In genomic region chr3:129278970-129279906, GRCh38 we compare ENCODE assay signal across 2 cellular contexts.
A peak's percentile ranks its signal among the peaks of the same experiment; 100 is the strongest.
TF ChIP-seq lines count a peak whose summit lies in the region.

No MANE protein-coding gene starts in this region.

TF ChIP-seq in A549, 52 proteins besides CTCF, POLR2A, EP300 and RAD21:
- TF ChIP-seq MAZ (IDR thresholded peaks at IDR 0.05; ENCODE audit: borderline replicate concordance, low read depth, low read length): no peak
- peak in 1 of 2 experiments; percentile 45; a peak in 1 of 5 replicates for TF ChIP-seq JUN (IDR thresholded peaks at IDR 0.05)
- TF ChIP-seq PHF8 (IDR thresholded peaks at IDR 0.05; ENCODE audit: borderline replicate concordance, low read depth): peak; percentile 72
TF ChIP-seq in A549: peak in this region for 2.

TF ChIP-seq in H1, 55 proteins besides CTCF, POLR2A, EP300 and RAD21:
- TF ChIP-seq ASH2L (IDR thresholded peaks at IDR 0.05; ENCODE audit: low read length) (peak; percentile 56), HDAC6 (IDR thresholded peaks at IDR 0.05; ENCODE audit: low read depth, low read length) (no peak), RFX5 (IDR thresholded peaks at IDR 0.05; ENCODE audit: borderline replicate concordance, low read depth, low read length) (no peak), POU5F1 (IDR thresholded peaks at IDR 0.05; ENCODE audit: low read depth, low read length) (no peak), RNF2 (IDR thresholded peaks at IDR 0.05; ENCODE audit: borderline replicate concordance, low read depth, low read length, missing control alignments, poor library complexity, severe bottlenecking) (no peak), TBP (IDR thresholded peaks at IDR 0.05; ENCODE audit: low read depth, low read length) (no peak), GTF2F1 (IDR thresholded peaks at IDR 0.05; ENCODE audit: borderline replicate concordance, low read depth, low read length) (no peak), BACH1 (IDR thresholded peaks at IDR 0.05; ENCODE audit: low read length) (no peak), USF2 (IDR thresholded peaks at IDR 0.05; ENCODE audit: low read length) (no peak), JUND (IDR thresholded peaks at IDR 0.05; ENCODE audit: low read length) (no peak), CTBP2 (IDR thresholded peaks at IDR 0.05; ENCODE audit: borderline replicate concordance, insufficient read depth, insufficient read length, low read length) (no peak), TAF1 (IDR thresholded peaks at IDR 0.05; ENCODE audit: low read depth, low read length) (no peak; the same call in 1 of the 2 replicates), TCF12 (IDR thresholded peaks at IDR 0.05; ENCODE audit: low read depth, low read length) (no peak), CREB1 (IDR thresholded peaks at IDR 0.05) (no peak), CHD2 (IDR thresholded peaks at IDR 0.05; ENCODE audit: low read length) (no peak; the same call in 1 of the 2 replicates), KDM4A (IDR thresholded peaks at IDR 0.05; ENCODE audit: low read depth, low read length, severe bottlenecking) (peak; percentile 80), KDM1A (IDR thresholded peaks at IDR 0.05; ENCODE audit: borderline replicate concordance, low read length) (no peak), GABPA (IDR thresholded peaks at IDR 0.05; ENCODE audit: borderline replicate concordance, insufficient read depth, low read length) (no peak; the same call in 1 of the 2 replicates), SAP30 (IDR thresholded peaks at IDR 0.05; ENCODE audit: insufficient read depth, insufficient replicate concordance, low read length) (peak; percentile 79), EZH2 (IDR thresholded peaks at IDR 0.05; ENCODE audit: low read depth, low read length, severe bottlenecking) (no peak), CBX8 (IDR thresholded peaks at IDR 0.05; ENCODE audit: borderline replicate concordance, low read depth, low read length) (no peak), JUN (IDR thresholded peaks at IDR 0.05; ENCODE audit: low read depth, low read length) (no peak), SRF (IDR thresholded peaks at IDR 0.05; ENCODE audit: low read depth, low read length) (no peak), CEBPB (IDR thresholded peaks at IDR 0.05; ENCODE audit: low read depth, low read length) (no peak), E2F6 (IDR thresholded peaks at IDR 0.05) (no peak), MAFK (IDR thresholded peaks at IDR 0.05; ENCODE audit: low read depth, low read length) (no peak), SUZ12 (IDR thresholded peaks at IDR 0.05; ENCODE audit: low read length) (no peak), TAF7 (optimal IDR thresholded peaks at IDR 0.05; ENCODE audit: borderline replicate concordance, low read depth, low read length) (no peak), NANOG (IDR thresholded peaks at IDR 0.05; ENCODE audit: insufficient read depth, low read depth, low read length, poor library complexity, severe bottlenecking) (no peak), SIN3A (conservative IDR thresholded peaks at IDR 0.05 in 1 of 2, IDR thresholded peaks at IDR 0.05 in 1 of 2; ENCODE audit: low read depth in 1 of 2, low read length in 2 of 2) (peak in 1 of 2 experiments; percentile 56; a peak in 2 of 4 replicates), RBBP5 (IDR thresholded peaks at IDR 0.05; ENCODE audit: borderline replicate concordance, low read depth, low read length) (no peak; the same call in 1 of the 2 replicates), TEAD4 (IDR thresholded peaks at IDR 0.05; ENCODE audit: low read depth, low read length) (no peak), CHD1 (IDR thresholded peaks at IDR 0.05; ENCODE audit: low read depth, low read length) (no peak), BRCA1 (IDR thresholded peaks at IDR 0.05; ENCODE audit: low read depth, low read length) (no peak), RXRA (IDR thresholded peaks at IDR 0.05; ENCODE audit: insufficient read depth, low read depth, low read length) (no peak), BCL11A (IDR thresholded peaks at IDR 0.05; ENCODE audit: low read depth in 2 of 2, low read length in 2 of 2) (no peak), CBX5 (IDR thresholded peaks at IDR 0.05; ENCODE audit: low read depth, low read length) (no peak), HDAC2 (IDR thresholded peaks at IDR 0.05; ENCODE audit: borderline replicate concordance in 1 of 2, low read depth in 2 of 2, low read length in 2 of 2) (0 out of 4 replicates have a peak, but pooled peaks have one; percentile 21 to 38), YY1 (IDR thresholded peaks at IDR 0.05; ENCODE audit: low read depth, low read length) (no peak), KDM5A (IDR thresholded peaks at IDR 0.05; ENCODE audit: low read length) (no peak), ZNF274 (IDR thresholded peaks at IDR 0.05; ENCODE audit: borderline replicate concordance, extremely low read depth, low read length) (no peak), SP4 (IDR thresholded peaks at IDR 0.05; ENCODE audit: low read length) (no peak), SP1 (IDR thresholded peaks at IDR 0.05; ENCODE audit: low read depth, low read length) (0 out of 2 replicates have a peak, but pooled peaks have one; percentile 36), SP2 (IDR thresholded peaks at IDR 0.05; ENCODE audit: low read length) (no peak), ATF2 (IDR thresholded peaks at IDR 0.05; ENCODE audit: low read length) (no peak), POLR2AphosphoS5 (IDR thresholded peaks at IDR 0.05; ENCODE audit: low read depth, low read length) (peak; percentile 26; the same call in 1 of the 2 replicates), ATF3 (IDR thresholded peaks at IDR 0.05; ENCODE audit: insufficient read depth, low read depth, low read length) (no peak), EGR1 (IDR thresholded peaks at IDR 0.05; ENCODE audit: borderline replicate concordance, low read depth, low read length) (peak; percentile 67; the same call in 1 of the 2 replicates), PHF8 (conservative IDR thresholded peaks at IDR 0.05; ENCODE audit: low read depth, low read length) (peak; percentile 44; the same call in 1 of the 2 replicates), SIX5 (IDR thresholded peaks at IDR 0.05; ENCODE audit: low read depth, low read length) (no peak)
